17 cellular contexts compared by ENCODE assay signal in genomic region chr15:84783493-84784251, GRCh38. TPM values are rescaled to one million over a fixed set of nuclear protein-coding genes. Genes with fewer than 3 reads are reported as not detected.
DNase-seq lines count a peak whose midpoint lies in the region; ATAC-seq and TF ChIP-seq lines count a peak whose summit lies in the region.
"Had no signal": no experiment of that assay in that cellular context is flagged by ENCODE, and none has a peak within 500 bp of the region (broad histone marks: within the 10 kb centered on the region; RNA-seq: fewer than 3 reads in every experiment).

No MANE protein-coding gene starts in this region.

- H3K79me1 ChIP-seq in mesendoderm (ENCODE audit: low read length) = peaks cover 16% of the 10 kb centered on the region

- DNase-seq in DND-41 (no peak), H7 (peak; percentile 79), brain microvascular endothelial cell (no peak), mesendoderm (peak; percentile 48), NCI-H187 treated with DMSO at 0.1 percent for 48 hours (lab: John Stamatoyannopoulos, UW) (no peak), T-helper 1 cell (no peak), amygdala (lab: John Stamatoyannopoulos, UW) (no peak)
- DNase-seq: amniotic stem cell; colonic mucosa; DMS53; head of caudate nucleus; NCI-H1092 treated with DMSO at 0.1 percent for 48 hours; right lobe of liver; SHP77 treated with DMSO at 0.1 percent for 48 hours; stimulated activated CD4-positive, alpha-beta T cell treated with anti-CD3 and anti-CD28 coated beads, Interleukin-2, amount 100 ng/mL, for 48 hours; tibial artery had no signal

- H3K79me2 ChIP-seq in DND-41 (ENCODE audit: insufficient read depth, low read length) = peaks cover 57% of the 10 kb centered on the region
- peaks cover 20% of the 10 kb centered on the region for H3K79me2 ChIP-seq in mesendoderm (ENCODE audit: control insufficient read depth, insufficient read depth, low read length)

- H3K4me2 ChIP-seq in DND-41 (ENCODE audit: insufficient read depth, low read length) (no peak overlapping the region), mesendoderm (ENCODE audit: low read length) (no peak overlapping the region)

- H2BK5ac ChIP-seq in mesendoderm (ENCODE audit: low read length) = no peak overlapping the region

- no CpG with 5 or more reads among the region's 12 CpGs for WGBS in mesendoderm (ENCODE audit: extremely low coverage, insufficient coverage, low lambda C conversion rate)

- H4K8ac ChIP-seq in mesendoderm (ENCODE audit: low read depth, low read length) = no peak overlapping the region

- in situ Hi-C loops in brain microvascular endothelial cell (cut with HindIII; ENCODE audit: low pct_ligation_motif_present, low sequenced_read_pairs) = no loop called here

- H4K5ac ChIP-seq in mesendoderm (ENCODE audit: low read length) = no peak overlapping the region

- H3K4me1 ChIP-seq in DND-41 (ENCODE audit: insufficient read depth, low read length) = no peaks in the 10 kb centered on the region
- no peaks in the 10 kb centered on the region for H3K4me1 ChIP-seq in mesendoderm (ENCODE audit: control insufficient read depth, low read depth, low read length)
- H3K4me1 ChIP-seq: colonic mucosa had no signal

- H3K4me3 ChIP-seq in DND-41 (ENCODE audit: low read depth in 1 of 2, low read length in 2 of 2) (no peak overlapping the region), H7 (ENCODE audit: insufficient read depth, low read depth, low read length) (no peak overlapping the region), brain microvascular endothelial cell (ENCODE audit: low read depth, low read length) (no peak overlapping the region), mesendoderm (ENCODE audit: low read length) (no peak overlapping the region)
- H3K4me3 ChIP-seq: colonic mucosa, right lobe of liver, tibial artery had no signal

- H2BK15ac ChIP-seq in mesendoderm (replicated peaks; ENCODE audit: low read depth) = no peak overlapping the region

- ATAC-seq in DND-41 (ENCODE audit: insufficient read depth, low read depth) = no peak

- no peak overlapping the region for H3K18ac ChIP-seq in mesendoderm (ENCODE audit: low read length)

- H3K4ac ChIP-seq in mesendoderm (ENCODE audit: low read depth, low read length) = no peak overlapping the region

- H3K23ac ChIP-seq in mesendoderm (ENCODE audit: low read length) = no peak overlapping the region

- H3K9me3 ChIP-seq in DND-41 (ENCODE audit: insufficient read depth, low read length, severe bottlenecking) = no peaks in the 10 kb centered on the region
- H3K9me3 ChIP-seq: colonic mucosa, neutrophil, right lobe of liver, tibial artery had no signal

- no peak overlapping the region for H2AK5ac ChIP-seq in mesendoderm (ENCODE audit: low read length)

- H2AFZ ChIP-seq in DND-41 (ENCODE audit: low read depth, low read length) = no peak overlapping the region

- H3K9ac ChIP-seq in DND-41 (ENCODE audit: low read depth, low read length) (no peak overlapping the region), mesendoderm (ENCODE audit: low read length) (no peak overlapping the region)

- no peak overlapping the region for H3K56ac ChIP-seq in mesendoderm (ENCODE audit: low read length)

- no peak overlapping the region for H3K27ac ChIP-seq in DND-41 (ENCODE audit: low read length)
- H3K27ac ChIP-seq in brain microvascular endothelial cell = no peak overlapping the region
- H3K27ac ChIP-seq in mesendoderm (ENCODE audit: low read depth, low read length) = no peak overlapping the region
- H3K27ac ChIP-seq: colonic mucosa, right lobe of liver had no signal

- TF ChIP-seq CTCF in DND-41 (IDR thresholded peaks at IDR 0.05; ENCODE audit: borderline replicate concordance, extremely low read depth, low read length, poor library complexity, severe bottlenecking) (peak; percentile 22), brain microvascular endothelial cell (IDR thresholded peaks at IDR 0.05; ENCODE audit: low read depth, low read length, missing control alignments) (peak; percentile 9)

- H4K20me1 ChIP-seq in DND-41 (ENCODE audit: insufficient read depth, low read length) = peaks cover 25% of the 10 kb centered on the region

- H3K36me3 ChIP-seq in DND-41 (ENCODE audit: insufficient read depth, low read length) (peaks cover 67% of the 10 kb centered on the region), H7 (replicated peaks; ENCODE audit: control insufficient read depth, insufficient read depth, low read length) (peaks cover 10% of the 10 kb centered on the region), brain microvascular endothelial cell (replicated peaks) (peaks cover 33% of the 10 kb centered on the region), mesendoderm (ENCODE audit: control insufficient read depth, insufficient read depth, low read length) (peaks cover 5% of the 10 kb centered on the region)

- no peak overlapping the region for H2BK120ac ChIP-seq in mesendoderm (ENCODE audit: low read depth, low read length)

- H3K27me3 ChIP-seq in DND-41 (ENCODE audit: insufficient read depth, low read length, poor library complexity) = no peaks in the 10 kb centered on the region
- H3K27me3 ChIP-seq in H7 (ENCODE audit: control insufficient read depth, insufficient read depth, low read length) = no peaks in the 10 kb centered on the region
- no peaks in the 10 kb centered on the region for H3K27me3 ChIP-seq in brain microvascular endothelial cell (replicated peaks)
- H3K27me3 ChIP-seq in mesendoderm (ENCODE audit: insufficient read depth, low read length, poor library complexity) = no peaks in the 10 kb centered on the region
- H3K27me3 ChIP-seq: colonic mucosa, neutrophil, right lobe of liver, tibial artery had no signal

RNA-seq across cellular contexts. Expression of gene ALPK3, which starts 33.5 kb away (rescaled TPM):
- 0.59 and 0.81 TPM in 2 replicates for total RNA-seq in H7 (2014; rRNA removed; shearing (Covaris generic))
- polyA plus RNA-seq in mesendoderm (2013, experiment 1 of 2) = 9.9 TPM
- polyA plus RNA-seq in mesendoderm (2013, experiment 2 of 2) = 9.9 TPM

RNA-seq across cellular contexts. Expression of gene ZNF592, which starts 35.3 kb away (rescaled TPM):
- 17.0 and 17.6 TPM in 2 replicates for total RNA-seq in H7 (2014; rRNA removed; shearing (Covaris generic))
- polyA plus RNA-seq in mesendoderm (2013, experiment 1 of 2) = 22.7 TPM
- 22.5 TPM for polyA plus RNA-seq in mesendoderm (2013, experiment 2 of 2)

Comparison
In these comparisons a context has a peak if more than half of its experiments do, and no peak if none do; other contexts are left out.
1. DNase-seq: peak in H7 (single experiment) and mesendoderm (single experiment); none in DND-41 (single experiment), brain microvascular endothelial cell (single experiment), NCI-H187 treated with DMSO at 0.1 percent for 48 hours (single experiment), T-helper 1 cell (0 of 5) and amygdala (0 of 56).